ENCODE assay signal across 9 cellular contexts in the genomic region with DNA sequence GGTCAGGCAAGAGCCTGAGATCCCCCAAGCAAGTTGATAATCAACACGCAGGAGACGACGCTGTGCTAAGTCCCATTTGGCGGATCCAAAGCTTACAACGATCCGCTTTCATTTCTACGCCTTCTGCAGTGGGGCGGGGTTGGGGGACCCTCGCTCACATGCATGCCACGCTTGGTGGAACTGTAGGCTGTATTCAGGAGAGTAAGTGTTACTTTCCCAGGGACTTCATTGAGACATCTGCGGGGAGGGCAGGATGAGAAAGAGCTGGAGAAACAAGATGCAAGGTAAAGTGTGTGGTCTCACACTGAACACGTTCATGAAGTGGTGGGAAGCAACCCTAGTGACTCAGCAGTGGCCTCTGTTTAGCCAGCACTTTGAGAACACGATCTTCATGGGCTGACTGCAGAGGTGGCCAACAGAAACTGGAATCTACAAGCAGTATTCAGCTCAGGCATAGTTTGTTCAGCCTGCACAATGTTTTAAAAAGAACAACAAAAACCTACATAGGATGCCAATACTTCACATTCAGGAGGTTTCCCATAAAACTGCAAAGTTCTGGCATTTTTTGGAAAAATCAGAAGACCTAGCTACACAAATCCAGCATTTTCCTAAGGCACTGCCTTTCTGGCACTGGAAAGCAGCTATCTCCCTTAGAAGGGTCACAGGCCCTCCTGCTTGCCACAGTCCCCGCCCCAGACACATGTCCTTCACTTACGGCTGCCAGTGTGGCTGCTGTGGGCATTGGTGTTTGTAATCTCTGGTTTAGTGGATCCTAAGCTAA.
DNase-seq lines count a peak whose midpoint lies in the region; ATAC-seq and TF ChIP-seq lines count a peak whose summit lies in the region.
"Had no signal": no experiment of that assay in that cellular context is flagged by ENCODE, and none has a peak within 500 bp of the region (broad histone marks: within the 10 kb centered on the region; RNA-seq: fewer than 3 reads in every experiment).

No MANE protein-coding gene starts in this region.

- peak overlapping the region; percentile 12 for H3K4me2 ChIP-seq in skeletal muscle satellite cell (ENCODE audit: low read length)

- no peak for TF ChIP-seq POLR2A in esophagus squamous epithelium (IDR thresholded peaks at IDR 0.05)

- DNase-seq in esophagus squamous epithelium (lab: John Stamatoyannopoulos, UW) (no peak), dedifferentiated amniotic fluid mesenchymal stem cell (ENCODE audit: extremely low spot score) (no peak), HAP-1 (ENCODE audit: low spot score in 2 of 2) (no peak)
- DNase-seq: brain microvascular endothelial cell had no signal

- no peak overlapping the region for H3K4me3 ChIP-seq in HUES48 (ENCODE audit: low read depth, low read length)
- no peak overlapping the region for H3K4me3 ChIP-seq in esophagus squamous epithelium
- H3K4me3 ChIP-seq in skeletal muscle satellite cell (ENCODE audit: low read length): no peak overlapping the region
- no peak overlapping the region for H3K4me3 ChIP-seq in HAP-1

- H3K9me3 Mint-ChIP-seq in T-helper 1 cell treated with Interleukin-12 subunit alpha and Interleukin-12 subunit beta and Interleukin-4 antibody, amounts not matched to agents 30 μg/mL and 1 μg/mL, for 36 hours: no peaks in the 10 kb centered on the region

- peaks cover 68% of the 10 kb centered on the region for H3K4me1 Mint-ChIP-seq in T-helper 1 cell treated with Interleukin-12 subunit alpha and Interleukin-12 subunit beta and Interleukin-4 antibody, amounts not matched to agents 30 μg/mL and 1 μg/mL, for 36 hours (ENCODE audit: low read depth)

- peak overlapping the region; percentile 9 for H3K27ac ChIP-seq in HUES48 (ENCODE audit: low read depth, low read length)
- peak overlapping the region; percentile 46 to 78 (median 62) for H3K27ac ChIP-seq in esophagus squamous epithelium
- H3K27ac ChIP-seq: brain microvascular endothelial cell had no signal

- peak overlapping the region; percentile 96 for H3K27ac Mint-ChIP-seq in T-helper 1 cell treated with Interleukin-12 subunit alpha and Interleukin-12 subunit beta and Interleukin-4 antibody, amounts not matched to agents 30 μg/mL and 1 μg/mL, for 36 hours

- H3K4me1 ChIP-seq in HUES48 (ENCODE audit: control insufficient read depth, insufficient read depth, low read length) (peaks cover 43% of the 10 kb centered on the region), esophagus squamous epithelium (peaks cover 11 to 64% (median 32%) of the 10 kb centered on the region in 3 donors), skeletal muscle satellite cell (ENCODE audit: control insufficient read depth, insufficient read depth, low read length) (peaks cover 33% of the 10 kb centered on the region), HAP-1 (no peaks in the 10 kb centered on the region)

- in situ Hi-C loops in HAP-1 (cut with MboI; ENCODE audit: low sequenced_read_pairs): no loop called here

- H3K36me3 ChIP-seq in HUES48 (ENCODE audit: control insufficient read depth, insufficient read depth, low read length): no peaks in the 10 kb centered on the region
- no peaks in the 10 kb centered on the region for H3K36me3 ChIP-seq in esophagus squamous epithelium
- no peaks in the 10 kb centered on the region for H3K36me3 ChIP-seq in skeletal muscle satellite cell (ENCODE audit: insufficient read depth, low read length)
- no peaks in the 10 kb centered on the region for H3K36me3 ChIP-seq in HAP-1 (replicated peaks)
- H3K36me3 ChIP-seq: brain microvascular endothelial cell had no signal

- no peak for TF ChIP-seq CTCF in esophagus squamous epithelium (IDR thresholded peaks at IDR 0.05)

- no peak overlapping the region for H3K9ac ChIP-seq in HUES48 (ENCODE audit: low read depth, low read length)
- H3K9ac ChIP-seq in skeletal muscle satellite cell (ENCODE audit: low read depth, low read length): no peak overlapping the region

- no peaks in the 10 kb centered on the region for H3K9me3 ChIP-seq in HUES48 (ENCODE audit: control insufficient read depth, insufficient read depth, low read length)
- no peaks in the 10 kb centered on the region for H3K9me3 ChIP-seq in esophagus squamous epithelium
- H3K9me3 ChIP-seq in skeletal muscle satellite cell (replicated peaks; ENCODE audit: low read length): no peaks in the 10 kb centered on the region
- H3K9me3 ChIP-seq in HAP-1: no peaks in the 10 kb centered on the region; the same call in 1 of the 2 replicates

- ATAC-seq in GM21526 (IDR thresholded peaks at IDR 0.05; ENCODE audit: low FRiP score, unreplicated experiment) (no peak), HG03457 (IDR thresholded peaks at IDR 0.05; ENCODE audit: unreplicated experiment) (no peak)

- H3K36me3 Mint-ChIP-seq in T-helper 1 cell treated with Interleukin-12 subunit alpha and Interleukin-12 subunit beta and Interleukin-4 antibody, amounts not matched to agents 30 μg/mL and 1 μg/mL, for 36 hours (ENCODE audit: low read depth): peaks cover 19% of the 10 kb centered on the region

- no peaks in the 10 kb centered on the region for H3K27me3 ChIP-seq in HUES48 (ENCODE audit: control insufficient read depth, insufficient read depth, low read length)
- no peaks in the 10 kb centered on the region for H3K27me3 ChIP-seq in esophagus squamous epithelium
- no peaks in the 10 kb centered on the region for H3K27me3 ChIP-seq in skeletal muscle satellite cell (ENCODE audit: control insufficient read depth, insufficient read depth, low read length)
- no peaks in the 10 kb centered on the region for H3K27me3 ChIP-seq in HAP-1 (ENCODE audit: low read depth)
- H3K27me3 ChIP-seq: brain microvascular endothelial cell had no signal

- H3K4me3 Mint-ChIP-seq in T-helper 1 cell treated with Interleukin-12 subunit alpha and Interleukin-12 subunit beta and Interleukin-4 antibody, amounts not matched to agents 30 μg/mL and 1 μg/mL, for 36 hours: peak overlapping the region; percentile 83

- intact Hi-C loops in esophagus squamous epithelium (cut with DNase I): no loop called here

- WGBS in esophagus squamous epithelium, 2 donors: 68 to 74% methylated on average over 12 to 14 of the region's 15 CpGs

- no peaks in the 10 kb centered on the region for H3K27me3 Mint-ChIP-seq in T-helper 1 cell treated with Interleukin-12 subunit alpha and Interleukin-12 subunit beta and Interleukin-4 antibody, amounts not matched to agents 30 μg/mL and 1 μg/mL, for 36 hours (ENCODE audit: low read depth)
